ENCODE assay signal across 16 cellular contexts in the genomic region with DNA sequence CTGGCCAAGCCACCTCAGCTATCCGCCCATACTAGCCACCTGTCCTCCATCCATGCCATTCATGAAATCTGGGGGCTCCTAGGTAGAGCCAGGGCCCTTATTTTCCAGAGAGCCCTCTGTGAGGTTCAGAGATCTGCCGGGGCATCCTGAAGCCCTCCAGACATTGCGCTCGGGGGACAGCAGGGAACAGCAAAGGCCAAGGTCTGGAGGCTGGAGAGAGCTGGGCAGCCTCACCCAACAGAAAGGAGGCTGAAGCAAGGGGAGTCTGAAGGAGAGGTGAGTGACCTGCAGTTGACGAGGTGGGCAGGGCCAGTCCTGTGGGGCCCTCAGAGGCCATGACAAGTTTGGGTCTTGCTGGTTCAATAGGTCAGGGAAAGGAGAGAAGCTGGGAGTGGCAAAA. TPM values are rescaled to one million over a fixed set of nuclear protein-coding genes. Genes with fewer than 3 reads are reported as not detected.
"Had no signal": no experiment of that assay in that cellular context is flagged by ENCODE, and none has a peak within 500 bp of the region (broad histone marks: within the 10 kb centered on the region; RNA-seq: fewer than 3 reads in every experiment).

No MANE protein-coding gene starts in this region.

- DNase-seq: activated CD4-positive, alpha-beta T cell treated with anti-CD3 and anti-CD28 coated beads for 1 hour; activated CD4-positive, alpha-beta T cell treated with anti-CD3 and anti-CD28 coated beads, Interleukin-2, amount 50 U/mL, for 48 hours; activated CD8-positive, alpha-beta memory T cell treated with anti-CD3 and anti-CD28 coated beads, Interleukin-2, amount 10 ng/mL, durations not matched to agents 7 days and 5 days; activated gamma-delta T cell treated with Interleukin-2 at 50 U/mL for 16 hours; activated naive CD8-positive, alpha-beta T cell treated with anti-CD3 and anti-CD28 coated beads for 36 hours; activated T-cell treated with anti-CD3 and anti-CD28 coated beads, Interleukin-2, amount 50 U/mL, for 4 hours; ovary; substantia nigra; SW 1271 had no signal

- H3K36me3 Mint-ChIP-seq: activated CD8-positive, alpha-beta memory T cell treated with anti-CD3 and anti-CD28 coated beads, Interleukin-2, amount 10 ng/mL, durations not matched to agents 7 days and 5 days; type B pancreatic cell had no signal

- H3K27me3 ChIP-seq: breast epithelium, ovary, SJSA1 had no signal

- H3K9me3 Mint-ChIP-seq: activated T-cell treated with anti-CD3 and anti-CD28 coated beads, Interleukin-2, amount 50 U/mL, for 4 hours; T-helper 2 cell treated with Interferon-gamma antibody and Interleukin-4, amounts not matched to agents 5 μg/mL and 100 μg/mL, for 36 hours; type B pancreatic cell had no signal

- H3K9me3 ChIP-seq: breast epithelium, ovary had no signal

- H3K4me3 Mint-ChIP-seq: activated CD8-positive, alpha-beta memory T cell treated with anti-CD3 and anti-CD28 coated beads, Interleukin-2, amount 10 ng/mL, durations not matched to agents 7 days and 5 days; activated naive CD8-positive, alpha-beta T cell treated with anti-CD3 and anti-CD28 coated beads for 36 hours; activated T-cell treated with anti-CD3 and anti-CD28 coated beads, Interleukin-2, amount 50 U/mL, for 4 hours; T-helper 2 cell treated with Interferon-gamma antibody and Interleukin-4, amounts not matched to agents 5 μg/mL and 100 μg/mL, for 36 hours; type B pancreatic cell had no signal

- H3K36me3 ChIP-seq: breast epithelium, ovary, SJSA1 had no signal

- H3K27ac Mint-ChIP-seq: activated CD8-positive, alpha-beta memory T cell treated with anti-CD3 and anti-CD28 coated beads, Interleukin-2, amount 10 ng/mL, durations not matched to agents 7 days and 5 days; activated naive CD8-positive, alpha-beta T cell treated with anti-CD3 and anti-CD28 coated beads for 36 hours; T-helper 2 cell treated with Interferon-gamma antibody and Interleukin-4, amounts not matched to agents 5 μg/mL and 100 μg/mL, for 36 hours; type B pancreatic cell had no signal

- H3K27ac ChIP-seq: breast epithelium, ovary, SJSA1 had no signal

- ATAC-seq: activated CD8-positive, alpha-beta memory T cell treated with anti-CD3 and anti-CD28 coated beads, Interleukin-2, amount 10 ng/mL, durations not matched to agents 7 days and 5 days; activated T-cell treated with anti-CD3 and anti-CD28 coated beads, Interleukin-2, amount 50 U/mL, for 4 hours had no signal

- FAIRE-seq: endothelial cell of umbilical vein had no signal

- H3K4me1 ChIP-seq: breast epithelium had no signal

- H3K4me1 Mint-ChIP-seq: activated CD8-positive, alpha-beta memory T cell treated with anti-CD3 and anti-CD28 coated beads, Interleukin-2, amount 10 ng/mL, durations not matched to agents 7 days and 5 days; activated naive CD8-positive, alpha-beta T cell treated with anti-CD3 and anti-CD28 coated beads for 36 hours had no signal

- H3K4me3 ChIP-seq: breast epithelium, ovary, SJSA1, smooth muscle cell had no signal

RNA-seq across cellular contexts. Expression of gene DES, which starts 8.6 kb away (rescaled TPM):
- total RNA-seq: activated CD8-positive, alpha-beta memory T cell treated with anti-CD3 and anti-CD28 coated beads, Interleukin-2, amount 10 ng/mL, durations not matched to agents 7 days and 5 days; endothelial cell of umbilical vein had no signal
- polyA plus RNA-seq: endothelial cell of umbilical vein, neural cell had no signal
